14 cellular contexts compared by ENCODE assay signal in genomic region chr2:176496756-176497155, GRCh38.
"Had no signal": no experiment of that assay in that cellular context is flagged by ENCODE, and none has a peak within 500 bp of the region (broad histone marks: within the 10 kb centered on the region; RNA-seq: fewer than 3 reads in every experiment).

No MANE protein-coding gene starts in this region.

- H3K4me3 ChIP-seq: smooth muscle cell, tibial nerve had no signal

- H3K27me3 ChIP-seq: tibial nerve had no signal

- H3K36me3 ChIP-seq: neutrophil, tibial nerve had no signal

- DNase-seq: activated CD4-positive, alpha-beta T cell treated with anti-CD3 and anti-CD28 coated beads, Interleukin-2, amount 10 ng/mL, durations not matched to agents 7 days and 5 days; activated naive CD4-positive, alpha-beta T cell treated with anti-CD3 and anti-CD28 coated beads, Interleukin-2, amount 50 U/mL, for 16 hours; central memory CD4-positive, alpha-beta T cell; cortex of kidney; effector memory CD4-positive, alpha-beta T cell; hippocampal formation; midbrain; naive B cell; right cardiac atrium; T-cell had no signal

- H3K9me3 ChIP-seq: neutrophil, tibial nerve had no signal

- H3K27ac ChIP-seq: epithelial cell of prostate, neutrophil had no signal

- H3K4me2 ChIP-seq: smooth muscle cell had no signal
